In the genomic region with DNA sequence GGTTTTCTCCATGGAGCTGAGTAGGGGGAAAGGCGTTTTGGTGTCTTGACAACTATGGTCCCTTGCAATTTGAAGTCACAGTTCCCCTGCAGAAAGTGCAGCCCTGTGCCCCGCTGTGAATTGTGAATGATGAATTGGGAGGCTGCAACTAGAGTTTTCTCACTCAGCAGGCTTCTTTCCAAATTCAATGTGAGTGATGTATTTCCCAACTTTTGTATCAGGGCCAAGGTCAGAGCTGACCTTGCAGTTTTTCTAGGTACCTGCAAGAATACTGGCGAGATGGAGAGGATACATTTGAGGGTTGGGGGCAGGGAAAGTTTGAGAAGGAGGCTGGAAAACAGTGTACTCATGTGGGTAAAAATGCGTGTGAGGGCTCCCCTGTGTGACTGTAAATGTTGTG, we compare ENCODE assay signal across 23 cellular contexts. TPM values are rescaled to one million over a fixed set of nuclear protein-coding genes. Genes with fewer than 3 reads are reported as not detected.
A peak's percentile ranks its signal among the peaks of the same experiment; 100 is the strongest.
DNase-seq lines count a peak whose midpoint lies in the region; ATAC-seq and TF ChIP-seq lines count a peak whose summit lies in the region.
"Had no signal": no experiment of that assay in that cellular context is flagged by ENCODE, and none has a peak within 500 bp of the region (broad histone marks: within the 10 kb centered on the region; RNA-seq: fewer than 3 reads in every experiment).

No MANE protein-coding gene starts in this region.

- POLR2A ChIA-PET in MCF 10A (lab: Yijun Ruan, JAX) = no interaction called here

- H3K27me3 Mint-ChIP-seq in MCF 10A (ENCODE audit: insufficient read depth, unreplicated experiment) = peaks cover 72% of the 10 kb centered on the region
- peaks cover 4% of the 10 kb centered on the region for H3K27me3 Mint-ChIP-seq in endodermal cell (ENCODE audit: insufficient read depth)
- H3K27me3 Mint-ChIP-seq in memory B cell = no peaks in the 10 kb centered on the region
- H3K27me3 Mint-ChIP-seq: CD4-positive, CD25-positive, alpha-beta regulatory T cell had no signal

- H3K36me3 ChIP-seq in mammary epithelial cell (ENCODE audit: insufficient read depth, low read length) (no peaks in the 10 kb centered on the region), endodermal cell (ENCODE audit: control insufficient read depth, insufficient read depth, low read length) (no peaks in the 10 kb centered on the region), colonic mucosa (no peaks in the 10 kb centered on the region)
- H3K36me3 ChIP-seq: BLaER1 had no signal

- in situ Hi-C loops in mammary epithelial cell (cut with MboI; ENCODE audit: low sequenced_read_pairs in 2 of 2) = no loop called here

- H3K4me3 Mint-ChIP-seq in MCF 10A (ENCODE audit: unreplicated experiment) = no peak overlapping the region
- H3K4me3 Mint-ChIP-seq in endodermal cell = no peak overlapping the region
- H3K4me3 Mint-ChIP-seq in memory B cell = no peak overlapping the region
- H3K4me3 Mint-ChIP-seq: CD4-positive, CD25-positive, alpha-beta regulatory T cell had no signal

- H3K36me3 Mint-ChIP-seq in MCF 10A (ENCODE audit: insufficient read depth, unreplicated experiment) (peaks cover 6% of the 10 kb centered on the region), endodermal cell (ENCODE audit: low read depth) (no peaks in the 10 kb centered on the region), memory B cell (no peaks in the 10 kb centered on the region)
- H3K36me3 Mint-ChIP-seq: CD4-positive, CD25-positive, alpha-beta regulatory T cell had no signal

- H3K27ac Mint-ChIP-seq in MCF 10A (ENCODE audit: low read depth, unreplicated experiment) = no peak overlapping the region
- no peak overlapping the region for H3K27ac Mint-ChIP-seq in endodermal cell
- peak overlapping the region; percentile 81 for H3K27ac Mint-ChIP-seq in memory B cell
- H3K27ac Mint-ChIP-seq: CD4-positive, CD25-positive, alpha-beta regulatory T cell had no signal

- CTCF ChIA-PET in MCF 10A (lab: Yijun Ruan, JAX) = interaction anchor here (0.6 to 1.1 kb wide), 2 partner anchors 26 to 87 kb away, joined by 3 read pairs; no protein-coding TSS in a partner anchor
- CTCF ChIA-PET in mammary epithelial cell (lab: Charles Lee; ENCODE audit: low non-redundant PET) = no interaction called here

- TF ChIP-seq CTCF in MCF 10A (IDR thresholded peaks at IDR 0.05; ENCODE audit: unreplicated experiment) (no peak), mammary epithelial cell (conservative IDR thresholded peaks at IDR 0.05 in 1 of 2, IDR thresholded peaks at IDR 0.05 in 1 of 2; ENCODE audit: extremely low read depth in 1 of 2, insufficient read depth in 1 of 2, low read depth in 1 of 2, low read length in 2 of 2) (no peak), endodermal cell (conservative IDR thresholded peaks at IDR 0.05) (no peak), colonic mucosa (IDR thresholded peaks at IDR 0.05) (no peak)

- H2AFZ ChIP-seq in mammary epithelial cell (ENCODE audit: low read depth, low read length) = no peak overlapping the region

- ATAC-seq in memory B cell (ENCODE audit: low read depth) = no peak
- no peak for ATAC-seq in GM19324 (IDR thresholded peaks at IDR 0.05; ENCODE audit: low FRiP score, unreplicated experiment)
- ATAC-seq in GM19035 (IDR thresholded peaks at IDR 0.05; ENCODE audit: unreplicated experiment) = no peak

- WGBS in mammary epithelial cell (ENCODE audit: low coverage, missing lambda C conversion rate) = 55% methylated on average over 4 of the region's 4 CpGs
- 0 to 35% methylated on average over 1 to 4 of the region's 4 CpGs for WGBS in endodermal cell (ENCODE audit: insufficient coverage in 1 of 2, insufficient read length in 1 of 2), 2 experiments

- DNase-seq in MCF 10A (ENCODE audit: unreplicated experiment) (peak; percentile 5), mammary epithelial cell (no peak), endodermal cell (peak; percentile 56), memory B cell (ENCODE audit: low spot score in 2 of 2) (no peak), colonic mucosa (no peak)
- DNase-seq: CD4-positive, CD25-positive, alpha-beta regulatory T cell; DMS153; DND-41; HCEC 1CT; Karpas-422; NCI-H1092 treated with DMSO at 0.1 percent for 48 hours; NCI-H1436; NCI-H187; NCI-H2081 treated with DMSO at 0.1 percent for 48 hours; NCI-H2171; NCI-H226; NCI-H510A; NCI-H69; RPMI8226; SHP77 had no signal

- no peaks in the 10 kb centered on the region for H4K20me1 ChIP-seq in mammary epithelial cell (ENCODE audit: insufficient read depth, low read length)
- H4K20me1 ChIP-seq: BLaER1 had no signal

- dilution Hi-C loops in mammary epithelial cell (cut with HindIII; ENCODE audit: low sequenced_read_pairs) = no loop called here

- H3K27me3 ChIP-seq in mammary epithelial cell (ENCODE audit: insufficient read depth, low read length) = no peaks in the 10 kb centered on the region
- no peaks in the 10 kb centered on the region for H3K27me3 ChIP-seq in endodermal cell (ENCODE audit: control insufficient read depth, insufficient read depth, low read length, poor library complexity, severe bottlenecking)
- H3K27me3 ChIP-seq in colonic mucosa = no peaks in the 10 kb centered on the region
- H3K27me3 ChIP-seq: BLaER1 had no signal

- no peaks in the 10 kb centered on the region for H3K4me1 ChIP-seq in mammary epithelial cell (ENCODE audit: insufficient read depth, low read length)
- no peaks in the 10 kb centered on the region for H3K4me1 ChIP-seq in endodermal cell (ENCODE audit: control insufficient read depth, insufficient read depth, low read length)
- no peaks in the 10 kb centered on the region for H3K4me1 ChIP-seq in colonic mucosa
- H3K4me1 ChIP-seq: BLaER1 had no signal

- no peaks in the 10 kb centered on the region for H3K4me1 Mint-ChIP-seq in MCF 10A (ENCODE audit: insufficient read depth, unreplicated experiment)
- peaks cover 7% of the 10 kb centered on the region for H3K4me1 Mint-ChIP-seq in endodermal cell
- no peaks in the 10 kb centered on the region for H3K4me1 Mint-ChIP-seq in memory B cell
- H3K4me1 Mint-ChIP-seq: CD4-positive, CD25-positive, alpha-beta regulatory T cell had no signal

- H3K4me3 ChIP-seq in mammary epithelial cell (replicated peaks in 1 of 3; ENCODE audit: insufficient read depth in 1 of 3, low read depth in 2 of 3, low read length in 3 of 3) = no peak overlapping the region
- no peak overlapping the region for H3K4me3 ChIP-seq in endodermal cell (ENCODE audit: low read length)
- no peak overlapping the region for H3K4me3 ChIP-seq in colonic mucosa
- H3K4me3 ChIP-seq: BLaER1 had no signal

- H3K9ac ChIP-seq in mammary epithelial cell (ENCODE audit: insufficient read depth, low read length) = no peak overlapping the region
- H3K9ac ChIP-seq in endodermal cell (ENCODE audit: extremely low read depth, low read length, poor library complexity, severe bottlenecking) = no peak overlapping the region
- no peak overlapping the region for H3K9ac ChIP-seq in colonic mucosa (ENCODE audit: low read depth in 2 of 2, low read length in 2 of 2)
- H3K9ac ChIP-seq: BLaER1 had no signal

- H3K9me3 Mint-ChIP-seq in MCF 10A (ENCODE audit: unreplicated experiment) (no peaks in the 10 kb centered on the region), endodermal cell (no peaks in the 10 kb centered on the region), memory B cell (no peaks in the 10 kb centered on the region)
- H3K9me3 Mint-ChIP-seq: CD4-positive, CD25-positive, alpha-beta regulatory T cell had no signal

- H3K9me3 ChIP-seq in mammary epithelial cell (replicated peaks; ENCODE audit: insufficient read depth, low read length) (no peaks in the 10 kb centered on the region), endodermal cell (ENCODE audit: control insufficient read depth, low read length) (no peaks in the 10 kb centered on the region), colonic mucosa (no peaks in the 10 kb centered on the region)
- H3K9me3 ChIP-seq: BLaER1 had no signal

- intact Hi-C loops in MCF 10A (cut with micrococcal nuclease) = no loop called here
- intact Hi-C loops in mammary epithelial cell (cut with micrococcal nuclease) = no loop called here
- intact Hi-C loops in colonic mucosa (cut with DNase I) = no loop called here

- H3K4me2 ChIP-seq in mammary epithelial cell (ENCODE audit: insufficient read depth, low read depth, low read length) = no peak overlapping the region
- H3K4me2 ChIP-seq: BLaER1 had no signal

- BruUV-seq in MCF 10A (replicated peaks; lab: Mats Ljungman, UMichigan) (no TSS peak), mammary epithelial cell (replicated peaks; lab: Mats Ljungman, UMichigan) (no TSS peak)

- H3K27ac ChIP-seq in mammary epithelial cell (ENCODE audit: insufficient read depth, low read depth, low read length) (no peak overlapping the region), endodermal cell (ENCODE audit: low read depth, low read length) (no peak overlapping the region), colonic mucosa (no peak overlapping the region)
- H3K27ac ChIP-seq: BLaER1 had no signal

- H3K79me2 ChIP-seq in mammary epithelial cell (ENCODE audit: insufficient read depth, low read length) = no peaks in the 10 kb centered on the region

RNA-seq across cellular contexts. Expression of gene PHEX, which starts 11.7 kb away (rescaled TPM):
- total RNA-seq in MCF 10A (2022) (0.69 and 0.89 TPM in 2 replicates), mammary epithelial cell (1 to 10 TPM in 1 of 2 donors, under 1 TPM in 1; 0.83 to 2.0 TPM), endodermal cell (under 1 TPM; 0.24 to 0.37 TPM), colonic mucosa (under 1 TPM in 1 of 2 donors, not detected in 1; 0.56 TPM)
- polyA plus RNA-seq in mammary epithelial cell = 1.2 TPM
- polyA minus RNA-seq in mammary epithelial cell = 2.3 TPM
- 0.14 TPM for polyA plus RNA-seq in endodermal cell (2013, experiment 1 of 2)
- polyA plus RNA-seq in endodermal cell (2013, experiment 2 of 2) = 0.12 TPM

Comparison
In these comparisons a context has a peak if more than half of its experiments do, and no peak if none do; other contexts are left out.
1. DNase-seq: peak in MCF 10A (single experiment) and endodermal cell (single experiment); none in mammary epithelial cell (single experiment), memory B cell (0 of 2) and colonic mucosa (single experiment).